12 cellular contexts compared by ENCODE assay signal in genomic region chr19:19402656-19403372, GRCh38. TPM values are rescaled to one million over a fixed set of nuclear protein-coding genes. Genes with fewer than 3 reads are reported as not detected.
A peak's percentile ranks its signal among the peaks of the same experiment; 100 is the strongest.
DNase-seq lines count a peak whose midpoint lies in the region; ATAC-seq and TF ChIP-seq lines count a peak whose summit lies in the region.
"Had no signal": no experiment of that assay in that cellular context is flagged by ENCODE, and none has a peak within 500 bp of the region (broad histone marks: within the 10 kb centered on the region; RNA-seq: fewer than 3 reads in every experiment).

No MANE protein-coding gene starts in this region.

- no peak for DNase-seq in naive thymus-derived CD4-positive, alpha-beta T cell
- DNase-seq in NCI-H1105 (lab: John Stamatoyannopoulos, UW) (no peak), AG20443 (ENCODE audit: low spot score) (no peak)
- no peak for DNase-seq in effector CD8-positive, alpha-beta T cell (lab: John Stamatoyannopoulos, UW)
- DNase-seq: activated CD8-positive, alpha-beta memory T cell treated with anti-CD3 and anti-CD28 coated beads, Interleukin-2, amount 50 U/mL, for 48 hours; NCI-H1092 treated with DMSO at 0.1 percent for 48 hours; Right ventricle myocardium superior had no signal

- TF ChIP-seq EP300 in Ishikawa (IDR thresholded peaks at IDR 0.05; ENCODE audit: borderline replicate concordance): no peak

- peaks cover 66% of the 10 kb centered on the region for H4K20me1 ChIP-seq in BLaER1

- H3K27me3 Mint-ChIP-seq in brain: peaks cover 5% of the 10 kb centered on the region
- no peaks in the 10 kb centered on the region for H3K27me3 Mint-ChIP-seq in naive thymus-derived CD4-positive, alpha-beta T cell

- H3K9me3 Mint-ChIP-seq in brain: no peaks in the 10 kb centered on the region
- no peaks in the 10 kb centered on the region for H3K9me3 Mint-ChIP-seq in naive thymus-derived CD4-positive, alpha-beta T cell

- peak overlapping the region; percentile 29 for H3K4me2 ChIP-seq in BLaER1

- TF ChIP-seq CTCF in brain (conservative IDR thresholded peaks at IDR 0.05): no peak

- H3K4me1 ChIP-seq in BLaER1: peaks cover 86% of the 10 kb centered on the region
- peaks cover 12 to 19% of the 10 kb centered on the region in 2 donors for H3K4me1 ChIP-seq in naive thymus-derived CD4-positive, alpha-beta T cell (ENCODE audit: control insufficient read depth in 2 of 2, insufficient read depth in 2 of 2, low read length in 2 of 2)

- intact Hi-C loops in naive thymus-derived CD4-positive, alpha-beta T cell (cut with micrococcal nuclease): loop anchor here in 1 of 2 donors (10.0 kb wide), 1 partner anchor 202 kb away; no protein-coding TSS in a partner anchor

- TF ChIP-seq RAD21 in Ishikawa (IDR thresholded peaks at IDR 0.05; ENCODE audit: low read depth): no peak

- no peak overlapping the region for H3K4me3 ChIP-seq in BLaER1
- no peak overlapping the region for H3K4me3 ChIP-seq in naive thymus-derived CD4-positive, alpha-beta T cell (ENCODE audit: low read length)
- H3K4me3 ChIP-seq: thyroid gland had no signal

- peak overlapping the region in 3 of 5 experiments; percentile 41 to 98 (median 92) for H3K4me3 Mint-ChIP-seq in brain
- peak overlapping the region in 1 of 10 donors; percentile 34 for H3K4me3 Mint-ChIP-seq in naive thymus-derived CD4-positive, alpha-beta T cell

- H3K27me3 ChIP-seq in BLaER1: no peaks in the 10 kb centered on the region
- no peaks in the 10 kb centered on the region for H3K27me3 ChIP-seq in naive thymus-derived CD4-positive, alpha-beta T cell (ENCODE audit: control insufficient read depth in 2 of 2, insufficient read depth in 2 of 2, low read length in 2 of 2)
- H3K27me3 ChIP-seq: thyroid gland had no signal

- peak overlapping the region in 4 of 5 experiments; percentile 12 to 96 (median 69) for H3K27ac Mint-ChIP-seq in brain
- peak overlapping the region in 6 of 9 donors; percentile 21 to 84 (median 55) for H3K27ac Mint-ChIP-seq in naive thymus-derived CD4-positive, alpha-beta T cell

- no peaks in the 10 kb centered on the region for H3K36me3 ChIP-seq in BLaER1
- no peaks in the 10 kb centered on the region for H3K36me3 ChIP-seq in naive thymus-derived CD4-positive, alpha-beta T cell (ENCODE audit: control insufficient read depth in 2 of 3, insufficient read depth in 3 of 3, low read length in 3 of 3)
- H3K36me3 ChIP-seq: thyroid gland had no signal

- no peaks in the 10 kb centered on the region for H3K9me3 ChIP-seq in BLaER1
- H3K9me3 ChIP-seq in naive thymus-derived CD4-positive, alpha-beta T cell (ENCODE audit: control insufficient read depth in 2 of 3, low read length in 3 of 3): no peaks in the 10 kb centered on the region
- H3K9me3 ChIP-seq: thyroid gland had no signal

- no peaks in the 10 kb centered on the region for H3K36me3 Mint-ChIP-seq in brain
- peaks cover 0 to 1% (median 0%) of the 10 kb centered on the region in 5 donors for H3K36me3 Mint-ChIP-seq in naive thymus-derived CD4-positive, alpha-beta T cell

- peak overlapping the region; percentile 8; the same call in 1 of the 2 replicates for H3K27ac ChIP-seq in BLaER1
- H3K27ac ChIP-seq in naive thymus-derived CD4-positive, alpha-beta T cell (ENCODE audit: low read depth, low read length): no peak overlapping the region

- POLR2A ChIA-PET in naive thymus-derived CD4-positive, alpha-beta T cell (lab: Charles Lee): interaction anchor here (0.6 to 2.2 kb wide), 5 partner anchors 9 to 113 kb away, joined by 3 to 7 read pairs (median 5); partner anchors contain the start of genes NDUFA13 and TSSK6

- peaks cover 53% of the 10 kb centered on the region for H3K4me1 Mint-ChIP-seq in brain
- H3K4me1 Mint-ChIP-seq in naive thymus-derived CD4-positive, alpha-beta T cell: peaks cover 20 to 57% (median 53%) of the 10 kb centered on the region in 7 donors

- CTCF ChIA-PET in naive thymus-derived CD4-positive, alpha-beta T cell (lab: Charles Lee): interaction anchor here (0.7 kb wide), 2 partner anchors 31 to 91 kb away, joined by 3 read pairs; no protein-coding TSS in a partner anchor

- no peak for ATAC-seq in naive thymus-derived CD4-positive, alpha-beta T cell
- ATAC-seq in GM19023 (IDR thresholded peaks at IDR 0.05; ENCODE audit: unreplicated experiment): no peak

- no peak overlapping the region for H3K9ac ChIP-seq in BLaER1

TF ChIP-seq in Ishikawa, 13 proteins besides CTCF, POLR2A, EP300 and RAD21:
- peak; percentile 87 for TF ChIP-seq CEBPB (IDR thresholded peaks at IDR 0.05)
- no peak for TF ChIP-seq USF1 (IDR thresholded peaks at IDR 0.05)
- no peak for TF ChIP-seq TAF1 (IDR thresholded peaks at IDR 0.05; ENCODE audit: low read depth)

RNA-seq across cellular contexts. Expression of gene GATAD2A, which starts 2.7 kb away (rescaled TPM):
- 40.0 TPM for polyA plus RNA-seq in brain (ENCODE audit: insufficient read depth, low read depth, low replicate concordance)
- total RNA-seq in naive thymus-derived CD4-positive, alpha-beta T cell: 100 to 1,000 TPM in 4 of 5 experiments, 10 to 100 TPM in 1; 97.9 to 123 (median 116) TPM
- polyA plus RNA-seq in naive thymus-derived CD4-positive, alpha-beta T cell: 10 to 100 TPM; 11.3 to 25.7 TPM
